8 cellular contexts compared by ENCODE assay signal in the genomic region with DNA sequence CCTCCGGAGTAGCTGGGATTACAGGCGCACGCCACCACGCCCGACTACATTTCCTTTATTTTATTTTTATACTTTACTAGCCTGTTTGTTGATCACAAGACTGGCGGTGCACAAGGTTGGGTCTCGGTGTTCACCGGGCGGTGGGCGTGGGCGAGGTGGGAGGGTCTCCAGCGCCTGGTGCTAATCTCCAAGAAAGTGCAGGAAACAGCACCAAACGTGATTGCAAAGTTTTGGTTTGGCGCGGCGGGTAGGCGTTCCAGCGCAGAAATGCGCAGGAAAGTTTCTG. TPM values are rescaled to one million over a fixed set of nuclear protein-coding genes. Genes with fewer than 3 reads are reported as not detected.
A peak's percentile ranks its signal among the peaks of the same experiment; 100 is the strongest.
DNase-seq lines count a peak whose midpoint lies in the region; FAIRE-seq and TF ChIP-seq lines count a peak whose summit lies in the region.

No MANE protein-coding gene starts in this region.

- H3K4me1 ChIP-seq in NT2/D1 (ENCODE audit: insufficient read depth, insufficient read length) (no peaks in the 10 kb centered on the region), endothelial cell of umbilical vein (ENCODE audit: control insufficient read depth, extremely low read depth, insufficient read depth, low read length) (no peaks in the 10 kb centered on the region)

- no peak for FAIRE-seq in endothelial cell of umbilical vein (lab: Jason Lieb, UNC)

- no peak for TF ChIP-seq POLR2A in endothelial cell of umbilical vein (IDR thresholded peaks at IDR 0.05; ENCODE audit: low read depth, low read length)

- H3K9me3 Mint-ChIP-seq in osteocyte (ENCODE audit: unreplicated experiment) = peaks cover 29% of the 10 kb centered on the region
- H3K9me3 Mint-ChIP-seq in Calu3 (ENCODE audit: low read depth, unreplicated experiment) = peaks cover 18% of the 10 kb centered on the region

- POLR2A ChIA-PET in BJ (lab: Charles Lee) (interaction anchor here (0.5 to 0.6 kb wide), 2 partner anchors 130 to 983 kb away, joined by 3 to 7 read pairs; a partner anchor contains a TSS), endothelial cell of umbilical vein (lab: Charles Lee) (interaction anchor here (0.6 kb wide), 1 partner anchor 291 kb away, joined by 3 read pairs; no protein-coding TSS in a partner anchor)

- TF ChIP-seq CTCF in BJ (IDR thresholded peaks at IDR 0.05; ENCODE audit: insufficient read depth, low read depth, low read length) (no peak), endothelial cell of umbilical vein (IDR thresholded peaks at IDR 0.05; ENCODE audit: extremely low read depth in 1 of 2, insufficient read depth in 1 of 2, low read depth in 1 of 2, low read length in 2 of 2) (no peak), osteocyte (IDR thresholded peaks at IDR 0.05) (no peak), Calu3 (IDR thresholded peaks at IDR 0.05; ENCODE audit: unreplicated experiment) (no peak)

- DNase-seq in BJ (ENCODE audit: low read depth) (no peak), NT2/D1 (ENCODE audit: low read depth, low spot score) (no peak), endothelial cell of umbilical vein (ENCODE audit: low read depth, low spot score) (no peak), osteocyte (ENCODE audit: extremely low spot score, unreplicated experiment) (no peak), NCI-H446 (lab: John Stamatoyannopoulos, UW) (no peak), ecto neural progenitor cell (ENCODE audit: low spot score) (no peak), Calu3 (no peak)
- no peak for DNase-seq in effector CD4-positive, alpha-beta T cell

- no peaks in the 10 kb centered on the region for H3K79me2 ChIP-seq in endothelial cell of umbilical vein (ENCODE audit: control insufficient read depth, insufficient read depth, low read length)

- H3K27ac Mint-ChIP-seq in osteocyte (ENCODE audit: unreplicated experiment) (no peak overlapping the region), Calu3 (ENCODE audit: unreplicated experiment) (no peak overlapping the region)

- no peak overlapping the region for H3K27ac ChIP-seq in endothelial cell of umbilical vein (ENCODE audit: insufficient read depth, low read depth, low read length)

- dilution Hi-C loops in endothelial cell of umbilical vein (cut with MboI; ENCODE audit: extremely low pct_ligation_motif_present, low sequenced_read_pairs) = no loop called here

- H3K36me3 Mint-ChIP-seq in osteocyte (ENCODE audit: unreplicated experiment) = peaks cover 15% of the 10 kb centered on the region
- H3K36me3 Mint-ChIP-seq in Calu3 (ENCODE audit: insufficient read depth, unreplicated experiment) = no peaks in the 10 kb centered on the region

- H3K36me3 ChIP-seq in BJ (ENCODE audit: control insufficient read depth, insufficient read depth, low read length) = no peaks in the 10 kb centered on the region; the same call in 1 of the 2 replicates
- H3K36me3 ChIP-seq in NT2/D1 (ENCODE audit: insufficient read depth, insufficient read length, low read length) = peaks cover 28% of the 10 kb centered on the region
- H3K36me3 ChIP-seq in endothelial cell of umbilical vein (ENCODE audit: control insufficient read depth in 2 of 2, extremely low read depth in 1 of 2, insufficient read depth in 2 of 2, low read length in 2 of 2) = no peaks in the 10 kb centered on the region

- H3K4me3 ChIP-seq in BJ (ENCODE audit: low read depth, low read length) (peak overlapping the region; percentile 76), NT2/D1 (ENCODE audit: insufficient read length, low read depth) (peak overlapping the region; percentile 96), endothelial cell of umbilical vein (replicated peaks in 1 of 3; ENCODE audit: insufficient read depth in 1 of 3, low read depth in 1 of 3, low read length in 3 of 3) (peak overlapping the region; percentile 34 to 83 (median 73))

- peak overlapping the region; percentile 98 for H2AFZ ChIP-seq in endothelial cell of umbilical vein (ENCODE audit: low read depth, low read length)

- peak overlapping the region; percentile 19 for H3K4me2 ChIP-seq in endothelial cell of umbilical vein (ENCODE audit: insufficient read depth, low read length)

- H3K4me1 Mint-ChIP-seq in osteocyte (ENCODE audit: unreplicated experiment) (peaks cover 3% of the 10 kb centered on the region), Calu3 (ENCODE audit: low read depth, unreplicated experiment) (no peaks in the 10 kb centered on the region)

- intact Hi-C loops in endothelial cell of umbilical vein (cut with micrococcal nuclease) = no loop called here
- intact Hi-C loops in Calu3 (cut with micrococcal nuclease; ENCODE audit: unreplicated experiment) = no loop called here

- H4K20me1 ChIP-seq in endothelial cell of umbilical vein (replicated peaks; ENCODE audit: control insufficient read depth, extremely low read depth, insufficient read depth, low read length) = no peaks in the 10 kb centered on the region

- peak overlapping the region; percentile 79 for H3K4me3 Mint-ChIP-seq in osteocyte (ENCODE audit: unreplicated experiment)
- no peak overlapping the region for H3K4me3 Mint-ChIP-seq in Calu3 (ENCODE audit: low read depth, unreplicated experiment)

- no peaks in the 10 kb centered on the region for H3K27me3 ChIP-seq in BJ (ENCODE audit: control insufficient read depth, insufficient read depth, low read length)
- no peaks in the 10 kb centered on the region for H3K27me3 ChIP-seq in NT2/D1 (ENCODE audit: insufficient read depth, insufficient read length)
- H3K27me3 ChIP-seq in endothelial cell of umbilical vein (ENCODE audit: control insufficient read depth in 2 of 2, insufficient read depth in 2 of 2, low read length in 2 of 2) = no peaks in the 10 kb centered on the region

- peak overlapping the region; percentile 79 for H3K9ac ChIP-seq in NT2/D1 (ENCODE audit: insufficient read length, low read depth)
- H3K9ac ChIP-seq in endothelial cell of umbilical vein (replicated peaks; ENCODE audit: extremely low read depth, insufficient read depth, low read length) = no peak overlapping the region

- H3K9me3 ChIP-seq in NT2/D1 (ENCODE audit: insufficient read depth, low read length) = 0 out of 2 replicates have a peak, but pooled peaks cover 8% of the 10 kb centered on the region
- no peaks in the 10 kb centered on the region for H3K9me3 ChIP-seq in endothelial cell of umbilical vein (replicated peaks; ENCODE audit: control insufficient read depth, insufficient read depth, low read length)

- CTCF ChIA-PET in BJ (lab: Yijun Ruan, JAX) (no interaction called here), endothelial cell of umbilical vein (lab: Charles Lee) (interaction anchor here (0.7 to 1.0 kb wide), 2 partner anchors 25 to 54 kb away, joined by 3 read pairs; no protein-coding TSS in a partner anchor), Calu3 (lab: Charles Lee) (no interaction called here)

- BruUV-seq in endothelial cell of umbilical vein (replicated peaks; lab: Mats Ljungman, UMichigan) = no TSS peak
- no TSS peak for BruUV-seq in Calu3 (replicated peaks; lab: Mats Ljungman, UMichigan)

- H3K27me3 Mint-ChIP-seq in osteocyte (ENCODE audit: unreplicated experiment) (no peaks in the 10 kb centered on the region), Calu3 (ENCODE audit: unreplicated experiment) (no peaks in the 10 kb centered on the region)

- no peaks in the 10 kb centered on the region for H3K9me1 ChIP-seq in endothelial cell of umbilical vein (replicated peaks; ENCODE audit: control insufficient read depth, extremely low read depth, insufficient read depth, low read length)

TF ChIP-seq in endothelial cell of umbilical vein, 7 proteins besides CTCF, POLR2A, EP300 and RAD21 (continues in another document):
- TF ChIP-seq EZH2 (IDR thresholded peaks at IDR 0.05; ENCODE audit: borderline replicate concordance, low read depth, low read length, severe bottlenecking) (no peak), FOS (IDR thresholded peaks at IDR 0.05; ENCODE audit: borderline replicate concordance, insufficient read depth, low read length) (no peak), MYC (IDR thresholded peaks at IDR 0.05; ENCODE audit: low read depth, low read length) (no peak)

RNA-seq across cellular contexts. Expression of a gene that starts 24.1 kb away (rescaled TPM):
- polyA plus RNA-seq in BJ (2011; rRNA removed) = 0.56 and 1.1 TPM in 2 replicates
- polyA minus RNA-seq in BJ (2011; rRNA and poly(A)+ RNA removed) = 1.5 and 5.0 TPM in 2 replicates
- 3.6 and 4.5 TPM in 2 replicates for total RNA-seq in endothelial cell of umbilical vein
- polyA plus RNA-seq in endothelial cell of umbilical vein = 0.84 and 0.98 TPM in 2 replicates
- 1.0 and 1.4 TPM in 2 replicates for polyA plus RNA-seq in endothelial cell of umbilical vein (2011; cell fraction: cytosol; rRNA removed)
- polyA plus RNA-seq in endothelial cell of umbilical vein (2011; cell fraction: nucleus; rRNA removed) = 2.0 and 3.1 TPM in 2 replicates
- 0.82 and 0.92 TPM in 2 replicates for polyA plus RNA-seq in endothelial cell of umbilical vein (2012)
- 4.6 and 5.8 TPM in 2 replicates for polyA minus RNA-seq in endothelial cell of umbilical vein
- polyA minus RNA-seq in endothelial cell of umbilical vein (2011; cell fraction: cytosol; rRNA and poly(A)+ RNA removed) = not detected
- 3.7 and 3.9 TPM in 2 replicates for polyA minus RNA-seq in endothelial cell of umbilical vein (2011; cell fraction: nucleus; rRNA and poly(A)+ RNA removed)
- 2.8 and 3.6 TPM in 2 replicates for total RNA-seq in osteocyte
- 9.0 and 10.9 TPM in 2 replicates for total RNA-seq in Calu3 (2022)

RNA-seq across cellular contexts. Expression of a gene that starts 41.5 kb away (rescaled TPM):
- polyA plus RNA-seq in BJ (2011; rRNA removed) (0.90 and 2.0 TPM in 2 replicates), endothelial cell of umbilical vein (1.6 and 2.1 TPM in 2 replicates)
- polyA minus RNA-seq in BJ (2011; rRNA and poly(A)+ RNA removed) = 2.3 and 3.6 TPM in 2 replicates
- total RNA-seq in endothelial cell of umbilical vein (5.2 and 5.6 TPM in 2 replicates), osteocyte (10.1 and 10.3 TPM in 2 replicates), Calu3 (2022) (10.4 and 10.8 TPM in 2 replicates)
- polyA plus RNA-seq in endothelial cell of umbilical vein (2011; cell fraction: cytosol; rRNA removed) = 1.9 and 2.2 TPM in 2 replicates
- 1.9 and 3.5 TPM in 2 replicates for polyA plus RNA-seq in endothelial cell of umbilical vein (2011; cell fraction: nucleus; rRNA removed)
- polyA plus RNA-seq in endothelial cell of umbilical vein (2012) = 3.1 and 3.4 TPM in 2 replicates
- polyA minus RNA-seq in endothelial cell of umbilical vein = 2.9 and 4.2 TPM in 2 replicates
- not detected for polyA minus RNA-seq in endothelial cell of umbilical vein (2011; cell fraction: cytosol; rRNA and poly(A)+ RNA removed)
- 2.0 and 4.1 TPM in 2 replicates for polyA minus RNA-seq in endothelial cell of umbilical vein (2011; cell fraction: nucleus; rRNA and poly(A)+ RNA removed)

RNA-seq across cellular contexts. Expression of a gene that starts 54.0 kb away (rescaled TPM):
- polyA plus RNA-seq in BJ (2011; rRNA removed) (1.3 TPM in 2 replicates), endothelial cell of umbilical vein (2.2 and 2.7 TPM in 2 replicates)
- polyA minus RNA-seq in BJ (2011; rRNA and poly(A)+ RNA removed) = 1.4 and 2.6 TPM in 2 replicates
- total RNA-seq in endothelial cell of umbilical vein (3.4 and 3.8 TPM in 2 replicates), osteocyte (10.0 and 11.6 TPM in 2 replicates), Calu3 (2022) (5.0 and 5.3 TPM in 2 replicates)
- 1.8 TPM in 2 replicates for polyA plus RNA-seq in endothelial cell of umbilical vein (2011; cell fraction: cytosol; rRNA removed)
- 5.1 and 7.6 TPM in 2 replicates for polyA plus RNA-seq in endothelial cell of umbilical vein (2011; cell fraction: nucleus; rRNA removed)
- polyA plus RNA-seq in endothelial cell of umbilical vein (2012) = 2.0 and 2.8 TPM in 2 replicates
- polyA minus RNA-seq in endothelial cell of umbilical vein = 5.7 and 6.1 TPM in 2 replicates
- not detected for polyA minus RNA-seq in endothelial cell of umbilical vein (2011; cell fraction: cytosol; rRNA and poly(A)+ RNA removed)
- polyA minus RNA-seq in endothelial cell of umbilical vein (2011; cell fraction: nucleus; rRNA and poly(A)+ RNA removed) = 3.5 and 5.2 TPM in 2 replicates
